In genomic region chr5:112160652-112161391, GRCh38 we compare ENCODE assay signal across 8 cellular contexts.
DNase-seq lines count a peak whose midpoint lies in the region; ATAC-seq, FAIRE-seq and TF ChIP-seq lines count a peak whose summit lies in the region.

No MANE protein-coding gene starts in this region.

- peak; percentile 98 for TF ChIP-seq POLR2A in GM12891 (IDR thresholded peaks at IDR 0.05; ENCODE audit: low read depth, low read length)

- peak overlapping the region; percentile 98 for H3K9ac ChIP-seq in adipocyte (ENCODE audit: low read length)

- intact Hi-C loops in cardiac septum (cut with DNase I) (loop anchor here (5.0 kb wide), 1 partner anchor 256 kb away; the partner anchor contains the start of gene EPB41L4A), posterior vena cava (cut with DNase I) (no loop called here), upper lobe of right lung (cut with DNase I) (no loop called here)

- H3K4me3 ChIP-seq in adipocyte (ENCODE audit: low read length) (peak overlapping the region; percentile 92), upper lobe of right lung (peak overlapping the region; percentile 72)

- peak; percentile 98 for FAIRE-seq in GM12891 (lab: Jason Lieb, UNC)

- H3K4me1 ChIP-seq in adipocyte (ENCODE audit: control insufficient read depth, insufficient read depth, low read length) (peaks cover 18% of the 10 kb centered on the region), upper lobe of right lung (peaks cover 22% of the 10 kb centered on the region)

- DNase-seq in GM12891 (ENCODE audit: insufficient read length, low spot score) (peak; percentile 63), NCI-H128 (lab: John Stamatoyannopoulos, UW; ENCODE audit: unreplicated experiment) (peak; percentile 50), SW 1271 (lab: John Stamatoyannopoulos, UW) (peak; percentile 73 to 89), adipocyte (ENCODE audit: low read depth) (peak; percentile 95), cardiac septum (ENCODE audit: low spot score) (peak; percentile 96), posterior vena cava (ENCODE audit: low spot score) (peak; percentile 98), upper lobe of right lung (peak; percentile 95)

- no peaks in the 10 kb centered on the region for H3K27me3 ChIP-seq in adipocyte (replicated peaks; ENCODE audit: control insufficient read depth, insufficient read depth, low read length)
- H3K27me3 ChIP-seq in upper lobe of right lung = no peaks in the 10 kb centered on the region

- H3K27ac ChIP-seq in upper lobe of right lung = peak overlapping the region; percentile 86

- H3K9me3 ChIP-seq in adipocyte (ENCODE audit: control insufficient read depth, low read length) (no peaks in the 10 kb centered on the region), upper lobe of right lung (no peaks in the 10 kb centered on the region)

- ATAC-seq in HG02763 (IDR thresholded peaks at IDR 0.05; ENCODE audit: unreplicated experiment) (peak; percentile 98), upper lobe of right lung (peak; percentile 100)

- H3K36me3 ChIP-seq in adipocyte (ENCODE audit: control insufficient read depth, insufficient read depth, low read length, severe bottlenecking) (peaks cover 37% of the 10 kb centered on the region), upper lobe of right lung (peaks cover 39% of the 10 kb centered on the region)

- TF ChIP-seq CTCF in upper lobe of right lung (IDR thresholded peaks at IDR 0.05) = peak; percentile 95

TF ChIP-seq in GM12891, 5 proteins besides CTCF, POLR2A, EP300 and RAD21:
- peak; percentile 91 for TF ChIP-seq POU2F2 (IDR thresholded peaks at IDR 0.05; ENCODE audit: low read depth, low read length)
- peak; percentile 97 for TF ChIP-seq POLR2AphosphoS5 (IDR thresholded peaks at IDR 0.05; ENCODE audit: low read depth, low read length)
- TF ChIP-seq TAF1 (IDR thresholded peaks at IDR 0.05; ENCODE audit: low read depth, low read length) = peak; percentile 95
- TF ChIP-seq SPI1 (IDR thresholded peaks at IDR 0.05; ENCODE audit: low read depth, low read length) = no peak; the same call in 1 of the 2 replicates
- no peak for TF ChIP-seq PAX5 (IDR thresholded peaks at IDR 0.05; ENCODE audit: insufficient read depth, low read length, severe bottlenecking)

Comparison
In these comparisons a context has a peak if more than half of its experiments do, and no peak if none do; other contexts are left out.
1. Peak in every context shown above with its lines: DNase-seq, ATAC-seq, H3K4me3 ChIP-seq and H3K27ac ChIP-seq.